In genomic region chr18:765764-766549, GRCh38 we compare ENCODE assay signal across 2 cellular contexts.
TF ChIP-seq lines count a peak whose summit lies in the region.

No MANE protein-coding gene starts in this region.

TF ChIP-seq in WTC11, 78 proteins besides CTCF, POLR2A, EP300 and RAD21:
- TF ChIP-seq HMGA2 (CRISPR knock-in tag; IDR thresholded peaks at IDR 0.05), result no peak
- no peak for TF ChIP-seq NR2C2 (CRISPR knock-in tag; IDR thresholded peaks at IDR 0.05)
- no peak for TF ChIP-seq CREB1 (CRISPR knock-in tag; IDR thresholded peaks at IDR 0.05)
- TF ChIP-seq ZNF532 (CRISPR knock-in tag; IDR thresholded peaks at IDR 0.05; ENCODE audit: borderline replicate concordance), result no peak
- TF ChIP-seq EMX1 (CRISPR knock-in tag; IDR thresholded peaks at IDR 0.05), result no peak
- no peak for TF ChIP-seq TCF7 (CRISPR knock-in tag; IDR thresholded peaks at IDR 0.05; ENCODE audit: low read depth)
- TF ChIP-seq TP53 (CRISPR knock-in tag; IDR thresholded peaks at IDR 0.05), result no peak
- no peak for TF ChIP-seq KAT7 (CRISPR knock-in tag; IDR thresholded peaks at IDR 0.05; ENCODE audit: borderline replicate concordance)
- no peak for TF ChIP-seq MYBL2 (CRISPR knock-in tag; IDR thresholded peaks at IDR 0.05)
- TF ChIP-seq FOXK1 (CRISPR knock-in tag; IDR thresholded peaks at IDR 0.05), result no peak
- no peak for TF ChIP-seq ATF1 (CRISPR knock-in tag; IDR thresholded peaks at IDR 0.05)
- TF ChIP-seq ELF4 (CRISPR knock-in tag; IDR thresholded peaks at IDR 0.05; ENCODE audit: low read depth), result no peak
- no peak for TF ChIP-seq SMAD3 (CRISPR knock-in tag; IDR thresholded peaks at IDR 0.05; ENCODE audit: borderline replicate concordance)
- TF ChIP-seq, protein P1, sequence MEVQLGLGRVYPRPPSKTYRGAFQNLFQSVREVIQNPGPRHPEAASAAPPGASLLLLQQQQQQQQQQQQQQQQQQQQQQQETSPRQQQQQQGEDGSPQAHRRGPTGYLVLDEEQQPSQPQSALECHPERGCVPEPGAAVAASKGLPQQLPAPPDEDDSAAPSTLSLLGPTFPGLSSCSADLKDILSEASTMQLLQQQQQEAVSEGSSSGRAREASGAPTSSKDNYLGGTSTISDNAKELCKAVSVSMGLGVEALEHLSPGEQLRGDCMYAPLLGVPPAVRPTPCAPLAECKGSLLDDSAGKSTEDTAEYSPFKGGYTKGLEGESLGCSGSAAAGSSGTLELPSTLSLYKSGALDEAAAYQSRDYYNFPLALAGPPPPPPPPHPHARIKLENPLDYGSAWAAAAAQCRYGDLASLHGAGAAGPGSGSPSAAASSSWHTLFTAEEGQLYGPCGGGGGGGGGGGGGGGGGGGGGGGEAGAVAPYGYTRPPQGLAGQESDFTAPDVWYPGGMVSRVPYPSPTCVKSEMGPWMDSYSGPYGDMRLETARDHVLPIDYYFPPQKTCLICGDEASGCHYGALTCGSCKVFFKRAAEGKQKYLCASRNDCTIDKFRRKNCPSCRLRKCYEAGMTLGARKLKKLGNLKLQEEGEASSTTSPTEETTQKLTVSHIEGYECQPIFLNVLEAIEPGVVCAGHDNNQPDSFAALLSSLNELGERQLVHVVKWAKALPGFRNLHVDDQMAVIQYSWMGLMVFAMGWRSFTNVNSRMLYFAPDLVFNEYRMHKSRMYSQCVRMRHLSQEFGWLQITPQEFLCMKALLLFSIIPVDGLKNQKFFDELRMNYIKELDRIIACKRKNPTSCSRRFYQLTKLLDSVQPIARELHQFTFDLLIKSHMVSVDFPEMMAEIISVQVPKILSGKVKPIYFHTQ (CRISPR knock-in tag; IDR thresholded peaks at IDR 0.05), result no peak
- TF ChIP-seq, protein P2, sequence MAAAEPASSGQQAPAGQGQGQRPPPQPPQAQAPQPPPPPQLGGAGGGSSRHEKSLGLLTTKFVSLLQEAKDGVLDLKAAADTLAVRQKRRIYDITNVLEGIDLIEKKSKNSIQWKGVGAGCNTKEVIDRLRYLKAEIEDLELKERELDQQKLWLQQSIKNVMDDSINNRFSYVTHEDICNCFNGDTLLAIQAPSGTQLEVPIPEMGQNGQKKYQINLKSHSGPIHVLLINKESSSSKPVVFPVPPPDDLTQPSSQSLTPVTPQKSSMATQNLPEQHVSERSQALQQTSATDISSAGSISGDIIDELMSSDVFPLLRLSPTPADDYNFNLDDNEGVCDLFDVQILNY (CRISPR knock-in tag; IDR thresholded peaks at IDR 0.05), result no peak
- no peak for TF ChIP-seq ZNF671 (CRISPR knock-in tag; IDR thresholded peaks at IDR 0.05)
- no peak for TF ChIP-seq NFYB (CRISPR knock-in tag; conservative IDR thresholded peaks at IDR 0.05; ENCODE audit: low read depth)
TF ChIP-seq in WTC11: peak in this region for 0.

TF ChIP-seq in HepG2, 621 proteins besides CTCF, POLR2A, EP300 and RAD21:
- TF ChIP-seq HMG20B (CRISPR knock-in tag; conservative IDR thresholded peaks at IDR 0.05) (0 out of 2 replicates have a peak, but pooled peaks have one; percentile 51), SATB2 (CRISPR knock-in tag; IDR thresholded peaks at IDR 0.05) (no peak), GFI1 (CRISPR knock-in tag; IDR thresholded peaks at IDR 0.05; ENCODE audit: borderline replicate concordance) (peak; percentile 48; the same call in 1 of the 2 replicates), SOX13 (IDR thresholded peaks at IDR 0.05) (no peak), SOX13 (CRISPR knock-in tag; conservative IDR thresholded peaks at IDR 0.05 in 1 of 2, IDR thresholded peaks at IDR 0.05 in 1 of 2) (peak in 1 of 2 experiments; percentile 24; a peak in 1 of 4 replicates), PRPF4 (IDR thresholded peaks at IDR 0.05; ENCODE audit: low read depth, low read length, poor library complexity, severe bottlenecking) (no peak)
TF ChIP-seq in HepG2: peak in this region for 3.
